ENCODE assay signal across 19 cellular contexts in the genomic region with DNA sequence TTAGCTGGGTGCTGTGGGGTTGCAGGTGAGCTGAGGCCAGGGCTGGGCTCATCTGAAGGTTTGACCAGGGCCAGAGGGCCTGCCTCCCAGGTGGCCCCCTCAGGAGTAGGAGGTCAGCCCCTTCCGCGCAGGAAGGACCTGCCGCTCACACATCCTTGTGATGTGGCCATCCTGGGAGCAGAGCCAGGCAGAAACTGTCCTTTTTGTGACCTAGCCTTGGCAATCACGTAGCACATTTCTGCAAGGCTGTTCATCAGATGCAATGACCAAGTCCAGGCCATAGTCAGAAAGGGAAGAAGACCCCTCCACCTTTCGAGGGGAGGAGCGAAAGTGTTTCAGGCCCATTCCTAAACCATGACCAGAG. TPM values are rescaled to one million over a fixed set of nuclear protein-coding genes. Genes with fewer than 3 reads are reported as not detected.
DNase-seq lines count a peak whose midpoint lies in the region; ATAC-seq and TF ChIP-seq lines count a peak whose summit lies in the region.
"Had no signal": no experiment of that assay in that cellular context is flagged by ENCODE, and none has a peak within 500 bp of the region (broad histone marks: within the 10 kb centered on the region; RNA-seq: fewer than 3 reads in every experiment).

No MANE protein-coding gene starts in this region.

- peaks cover 66% of the 10 kb centered on the region for H3K79me2 ChIP-seq in MM.1S (ENCODE audit: low read length)

- no peak for ATAC-seq in CD4-positive, CD25-positive, alpha-beta regulatory T cell (ENCODE audit: low read depth in 2 of 2)
- ATAC-seq in Panc1, result 0 out of 2 replicates have a peak, but pooled peaks have one; percentile 17
- ATAC-seq: activated CD8-positive, alpha-beta memory T cell treated with anti-CD3 and anti-CD28 coated beads, Interleukin-2, amount 10 ng/mL, durations not matched to agents 7 days and 5 days; activated naive CD8-positive, alpha-beta T cell treated with anti-CD3 and anti-CD28 coated beads, Interleukin-2, amount 50 U/mL, for 24 hours had no signal

- TF ChIP-seq CTCF in Panc1 (IDR thresholded peaks at IDR 0.05), result no peak
- no peak for TF ChIP-seq CTCF in endodermal cell (conservative IDR thresholded peaks at IDR 0.05)
- TF ChIP-seq CTCF in nephron (IDR thresholded peaks at IDR 0.05; ENCODE audit: unreplicated experiment in 3 of 3), result no peak
- TF ChIP-seq CTCF in MM.1S (IDR thresholded peaks at IDR 0.05; ENCODE audit: low read length), result no peak

- H3K9me3 Mint-ChIP-seq in CD4-positive, CD25-positive, alpha-beta regulatory T cell, result peaks cover 0 to 2% (median 0%) of the 10 kb centered on the region in 7 donors
- no peaks in the 10 kb centered on the region for H3K9me3 Mint-ChIP-seq in endodermal cell
- H3K9me3 Mint-ChIP-seq in nephron, result no peaks in the 10 kb centered on the region

- no peaks in the 10 kb centered on the region for H3K27me3 ChIP-seq in CD4-positive, CD25-positive, alpha-beta regulatory T cell (ENCODE audit: control insufficient read depth, insufficient read depth, low read length)
- no peaks in the 10 kb centered on the region for H3K27me3 ChIP-seq in Panc1 (ENCODE audit: control insufficient read depth, insufficient read depth, low read length)
- H3K27me3 ChIP-seq in endodermal cell (ENCODE audit: control insufficient read depth, insufficient read depth, low read length, poor library complexity, severe bottlenecking), result no peaks in the 10 kb centered on the region
- H3K27me3 ChIP-seq in MM.1S (replicated peaks; ENCODE audit: insufficient read depth, low read length), result no peaks in the 10 kb centered on the region
- H3K27me3 ChIP-seq: esophagus squamous epithelium, uterus had no signal

- peaks cover 0 to 29% (median 3%) of the 10 kb centered on the region in 4 donors for H3K4me1 Mint-ChIP-seq in CD4-positive, CD25-positive, alpha-beta regulatory T cell
- peaks cover 9% of the 10 kb centered on the region for H3K4me1 Mint-ChIP-seq in endodermal cell
- peaks cover 28% of the 10 kb centered on the region for H3K4me1 Mint-ChIP-seq in nephron
- H3K4me1 Mint-ChIP-seq: activated CD8-positive, alpha-beta memory T cell treated with anti-CD3 and anti-CD28 coated beads, Interleukin-2, amount 10 ng/mL, durations not matched to agents 7 days and 5 days had no signal

- H3K27ac Mint-ChIP-seq in CD4-positive, CD25-positive, alpha-beta regulatory T cell, result peak overlapping the region in 2 of 3 donors; percentile 41 to 55
- H3K27ac Mint-ChIP-seq in endodermal cell (peak overlapping the region; percentile 44), nephron (peak overlapping the region; percentile 66 to 89 (median 79))
- H3K27ac Mint-ChIP-seq: activated CD8-positive, alpha-beta memory T cell treated with anti-CD3 and anti-CD28 coated beads, Interleukin-2, amount 10 ng/mL, durations not matched to agents 7 days and 5 days; activated naive CD8-positive, alpha-beta T cell treated with anti-CD3 and anti-CD28 coated beads, Interleukin-2, amount 50 U/mL, for 24 hours had no signal

- no peak overlapping the region for H3K27ac ChIP-seq in CD4-positive, CD25-positive, alpha-beta regulatory T cell (ENCODE audit: insufficient read depth, low read length, poor library complexity, severe bottlenecking)
- no peak overlapping the region for H3K27ac ChIP-seq in Panc1 (ENCODE audit: low read length)
- no peak overlapping the region for H3K27ac ChIP-seq in endodermal cell (ENCODE audit: low read depth, low read length)
- H3K27ac ChIP-seq in MM.1S (ENCODE audit: low read length), result no peak overlapping the region
- H3K27ac ChIP-seq: C4-2B, esophagus squamous epithelium, uterus had no signal

- peak overlapping the region in 1 of 4 donors; percentile 32 for H3K4me3 Mint-ChIP-seq in CD4-positive, CD25-positive, alpha-beta regulatory T cell
- H3K4me3 Mint-ChIP-seq in endodermal cell (no peak overlapping the region), nephron (peak overlapping the region; percentile 14 to 47 (median 37))
- H3K4me3 Mint-ChIP-seq: activated CD8-positive, alpha-beta memory T cell treated with anti-CD3 and anti-CD28 coated beads, Interleukin-2, amount 10 ng/mL, durations not matched to agents 7 days and 5 days; activated naive CD8-positive, alpha-beta T cell treated with anti-CD3 and anti-CD28 coated beads, Interleukin-2, amount 50 U/mL, for 24 hours had no signal

- DNase-seq in CD4-positive, CD25-positive, alpha-beta regulatory T cell, result no peak
- DNase-seq in Panc1 (ENCODE audit: low read depth, low spot score), result no peak
- no peak for DNase-seq in endodermal cell
- no peak for DNase-seq in NCI-H526 (lab: John Stamatoyannopoulos, UW)
- DNase-seq in ureter (ENCODE audit: low spot score), result no peak
- no peak for DNase-seq in NCI-H1092 (lab: John Stamatoyannopoulos, UW)
- DNase-seq in MM.1S, result no peak
- DNase-seq: activated CD8-positive, alpha-beta memory T cell treated with anti-CD3 and anti-CD28 coated beads, Interleukin-2, amount 10 ng/mL, durations not matched to agents 7 days and 5 days; activated naive CD8-positive, alpha-beta T cell treated with anti-CD3 and anti-CD28 coated beads, Interleukin-2, amount 50 U/mL, for 24 hours; cortex of kidney; esophagus squamous epithelium; GDM1; midbrain; NCI-H187; NCI-H82; SHP77 treated with DMSO at 0.1 percent for 48 hours; uterus had no signal

- H3K9ac ChIP-seq in endodermal cell (ENCODE audit: extremely low read depth, low read length, poor library complexity, severe bottlenecking), result no peak overlapping the region
- H3K9ac ChIP-seq in MM.1S (ENCODE audit: low read length), result no peak overlapping the region

- no peaks in the 10 kb centered on the region for H3K9me3 ChIP-seq in CD4-positive, CD25-positive, alpha-beta regulatory T cell (ENCODE audit: control insufficient read depth in 2 of 2, low read length in 2 of 2)
- H3K9me3 ChIP-seq in Panc1 (ENCODE audit: control insufficient read depth, insufficient read depth, low read depth, low read length), result no peaks in the 10 kb centered on the region
- no peaks in the 10 kb centered on the region for H3K9me3 ChIP-seq in endodermal cell (ENCODE audit: control insufficient read depth, low read length)
- H3K9me3 ChIP-seq in MM.1S (replicated peaks; ENCODE audit: insufficient read depth, low read length), result no peaks in the 10 kb centered on the region
- H3K9me3 ChIP-seq: esophagus squamous epithelium, uterus had no signal

- H3K4me3 ChIP-seq in CD4-positive, CD25-positive, alpha-beta regulatory T cell (ENCODE audit: low read depth, low read length), result no peak overlapping the region
- no peak overlapping the region for H3K4me3 ChIP-seq in Panc1 (ENCODE audit: low read depth in 2 of 2, low read length in 2 of 2)
- H3K4me3 ChIP-seq in endodermal cell (ENCODE audit: low read length), result no peak overlapping the region
- no peak overlapping the region for H3K4me3 ChIP-seq in MM.1S (ENCODE audit: low read length)
- H3K4me3 ChIP-seq: esophagus squamous epithelium, uterus had no signal

- H2AFZ ChIP-seq in MM.1S (ENCODE audit: low read length), result no peak overlapping the region

- POLR2A ChIA-PET in Panc1 (lab: Charles Lee), result no interaction called here

- H3K36me3 Mint-ChIP-seq in CD4-positive, CD25-positive, alpha-beta regulatory T cell, result peaks cover 10% of the 10 kb centered on the region
- H3K36me3 Mint-ChIP-seq in endodermal cell (ENCODE audit: low read depth) (peaks cover 25% of the 10 kb centered on the region), nephron (ENCODE audit: low read depth) (peaks cover 14% of the 10 kb centered on the region)

- no peaks in the 10 kb centered on the region for H3K27me3 Mint-ChIP-seq in CD4-positive, CD25-positive, alpha-beta regulatory T cell
- H3K27me3 Mint-ChIP-seq in endodermal cell (ENCODE audit: insufficient read depth), result no peaks in the 10 kb centered on the region
- H3K27me3 Mint-ChIP-seq in nephron (ENCODE audit: low read depth), result no peaks in the 10 kb centered on the region
- H3K27me3 Mint-ChIP-seq: activated CD8-positive, alpha-beta memory T cell treated with anti-CD3 and anti-CD28 coated beads, Interleukin-2, amount 10 ng/mL, durations not matched to agents 7 days and 5 days; activated naive CD8-positive, alpha-beta T cell treated with anti-CD3 and anti-CD28 coated beads, Interleukin-2, amount 50 U/mL, for 24 hours had no signal

- no peaks in the 10 kb centered on the region for H3K9me2 ChIP-seq in MM.1S (replicated peaks; ENCODE audit: insufficient read depth, low read length)

- no peaks in the 10 kb centered on the region for H3K4me1 ChIP-seq in CD4-positive, CD25-positive, alpha-beta regulatory T cell (ENCODE audit: control insufficient read depth, insufficient read depth, low read length, poor library complexity, severe bottlenecking)
- H3K4me1 ChIP-seq in Panc1 (ENCODE audit: control insufficient read depth, insufficient read depth, low read length) (no peaks in the 10 kb centered on the region; the same call in 1 of the 2 replicates), endodermal cell (ENCODE audit: control insufficient read depth, insufficient read depth, low read length) (no peaks in the 10 kb centered on the region), MM.1S (ENCODE audit: low read length) (no peaks in the 10 kb centered on the region)
- H3K4me1 ChIP-seq: esophagus squamous epithelium, uterus had no signal

- H3K36me3 ChIP-seq in CD4-positive, CD25-positive, alpha-beta regulatory T cell (ENCODE audit: control insufficient read depth, insufficient read depth, low read length), result peaks cover 20% of the 10 kb centered on the region
- H3K36me3 ChIP-seq in Panc1 (ENCODE audit: control insufficient read depth, insufficient read depth, low read length) (no peaks in the 10 kb centered on the region), endodermal cell (ENCODE audit: control insufficient read depth, insufficient read depth, low read length) (peaks cover 11% of the 10 kb centered on the region), MM.1S (replicated peaks; ENCODE audit: insufficient read depth, low read length) (peaks cover 7% of the 10 kb centered on the region)
- H3K36me3 ChIP-seq: uterus had no signal

- intact Hi-C loops in Panc1 (cut with micrococcal nuclease; ENCODE audit: unreplicated experiment), result no loop called here

- H4K20me1 ChIP-seq in MM.1S (ENCODE audit: insufficient read depth, low read length), result no peaks in the 10 kb centered on the region

- no peak overlapping the region for H3K4me2 ChIP-seq in MM.1S (ENCODE audit: low read depth, low read length)

- 0 out of 2 replicates have a peak, but pooled peaks cover 3% of the 10 kb centered on the region for H3F3A ChIP-seq in MM.1S (ENCODE audit: insufficient read depth, low read length)

- in situ Hi-C loops in Panc1 (cut with HindIII; ENCODE audit: low pct_unique_long_range_greater_than_20kb, low sequenced_read_pairs), result no loop called here

- WGBS in endodermal cell (ENCODE audit: insufficient coverage in 1 of 2, insufficient read length in 1 of 2), 2 experiments, result 90 to 92% methylated on average over 6 of the region's 6 CpGs

- BruUV-seq in Panc1 (replicated peaks; lab: Mats Ljungman, UMichigan), result no TSS peak

- CTCF ChIA-PET in Panc1 (lab: Charles Lee), result no interaction called here

RNA-seq across cellular contexts. Expression of gene TRAPPC10, which starts 55.5 kb away (rescaled TPM):
- total RNA-seq in CD4-positive, CD25-positive, alpha-beta regulatory T cell, result 132 TPM
- polyA plus RNA-seq in CD4-positive, CD25-positive, alpha-beta regulatory T cell, result 10 to 100 TPM; 13.5 to 18.7 (median 17.1) TPM
- total RNA-seq in Panc1 (2021; ENCODE audit: unreplicated experiment), result 34.5 TPM
- polyA plus RNA-seq in Panc1 (2012; ENCODE audit: insufficient read length), result 18.0 TPM
- 10 to 100 TPM; 36.8 to 40.1 TPM for total RNA-seq in endodermal cell
- 18.6 TPM for polyA plus RNA-seq in endodermal cell (2013, experiment 1 of 2)
- polyA plus RNA-seq in endodermal cell (2013, experiment 2 of 2), result 18.9 TPM
- total RNA-seq in ureter, result 48.3 TPM
